In genomic region chr11:69750875-69751597, GRCh38 we compare ENCODE assay signal across 2 cellular contexts.
TF ChIP-seq lines count a peak whose summit lies in the region.

No MANE protein-coding gene starts in this region.

TF ChIP-seq in GM23338, 12 proteins besides CTCF, POLR2A, EP300 and RAD21:
- TF ChIP-seq ZNF462 (CRISPR knock-in tag; IDR thresholded peaks at IDR 0.05) (no peak), POLR2AphosphoS5 (IDR thresholded peaks at IDR 0.05; ENCODE audit: low read depth) (no peak), STAT1 (IDR thresholded peaks at IDR 0.05; ENCODE audit: unreplicated experiment) (no peak), CREB1 (CRISPR knock-in tag; IDR thresholded peaks at IDR 0.05; ENCODE audit: low read depth) (no peak), ZNF114 (CRISPR knock-in tag; IDR thresholded peaks at IDR 0.05) (no peak), NANOG (IDR thresholded peaks at IDR 0.05; ENCODE audit: borderline replicate concordance) (no peak), JUNB (IDR thresholded peaks at IDR 0.05; ENCODE audit: unreplicated experiment) (no peak), EZH2 (IDR thresholded peaks at IDR 0.05; ENCODE audit: low read depth, unreplicated experiment) (no peak)
- TF ChIP-seq, protein P1, sequence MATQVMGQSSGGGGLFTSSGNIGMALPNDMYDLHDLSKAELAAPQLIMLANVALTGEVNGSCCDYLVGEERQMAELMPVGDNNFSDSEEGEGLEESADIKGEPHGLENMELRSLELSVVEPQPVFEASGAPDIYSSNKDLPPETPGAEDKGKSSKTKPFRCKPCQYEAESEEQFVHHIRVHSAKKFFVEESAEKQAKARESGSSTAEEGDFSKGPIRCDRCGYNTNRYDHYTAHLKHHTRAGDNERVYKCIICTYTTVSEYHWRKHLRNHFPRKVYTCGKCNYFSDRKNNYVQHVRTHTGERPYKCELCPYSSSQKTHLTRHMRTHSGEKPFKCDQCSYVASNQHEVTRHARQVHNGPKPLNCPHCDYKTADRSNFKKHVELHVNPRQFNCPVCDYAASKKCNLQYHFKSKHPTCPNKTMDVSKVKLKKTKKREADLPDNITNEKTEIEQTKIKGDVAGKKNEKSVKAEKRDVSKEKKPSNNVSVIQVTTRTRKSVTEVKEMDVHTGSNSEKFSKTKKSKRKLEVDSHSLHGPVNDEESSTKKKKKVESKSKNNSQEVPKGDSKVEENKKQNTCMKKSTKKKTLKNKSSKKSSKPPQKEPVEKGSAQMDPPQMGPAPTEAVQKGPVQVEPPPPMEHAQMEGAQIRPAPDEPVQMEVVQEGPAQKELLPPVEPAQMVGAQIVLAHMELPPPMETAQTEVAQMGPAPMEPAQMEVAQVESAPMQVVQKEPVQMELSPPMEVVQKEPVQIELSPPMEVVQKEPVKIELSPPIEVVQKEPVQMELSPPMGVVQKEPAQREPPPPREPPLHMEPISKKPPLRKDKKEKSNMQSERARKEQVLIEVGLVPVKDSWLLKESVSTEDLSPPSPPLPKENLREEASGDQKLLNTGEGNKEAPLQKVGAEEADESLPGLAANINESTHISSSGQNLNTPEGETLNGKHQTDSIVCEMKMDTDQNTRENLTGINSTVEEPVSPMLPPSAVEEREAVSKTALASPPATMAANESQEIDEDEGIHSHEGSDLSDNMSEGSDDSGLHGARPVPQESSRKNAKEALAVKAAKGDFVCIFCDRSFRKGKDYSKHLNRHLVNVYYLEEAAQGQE (IDR thresholded peaks at IDR 0.05; ENCODE audit: unreplicated experiment): no peak

TF ChIP-seq in HEK293, 187 proteins besides CTCF, POLR2A, EP300 and RAD21 (continued from another document):
- TF ChIP-seq ZNF24 (tag by site-specific recombination; IDR thresholded peaks at IDR 0.05) (no peak), ZFHX2 (tag by site-specific recombination; conservative IDR thresholded peaks at IDR 0.05) (peak; percentile 18; the same call in 1 of the 2 replicates), PRDM1 (tag by site-specific recombination; IDR thresholded peaks at IDR 0.05) (no peak)
- TF ChIP-seq, protein P2, sequence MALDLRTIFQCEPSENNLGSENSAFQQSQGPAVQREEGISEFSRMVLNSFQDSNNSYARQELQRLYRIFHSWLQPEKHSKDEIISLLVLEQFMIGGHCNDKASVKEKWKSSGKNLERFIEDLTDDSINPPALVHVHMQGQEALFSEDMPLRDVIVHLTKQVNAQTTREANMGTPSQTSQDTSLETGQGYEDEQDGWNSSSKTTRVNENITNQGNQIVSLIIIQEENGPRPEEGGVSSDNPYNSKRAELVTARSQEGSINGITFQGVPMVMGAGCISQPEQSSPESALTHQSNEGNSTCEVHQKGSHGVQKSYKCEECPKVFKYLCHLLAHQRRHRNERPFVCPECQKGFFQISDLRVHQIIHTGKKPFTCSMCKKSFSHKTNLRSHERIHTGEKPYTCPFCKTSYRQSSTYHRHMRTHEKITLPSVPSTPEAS (tag by site-specific recombination; IDR thresholded peaks at IDR 0.05): no peak
